Comparison of ENCODE assay signal across 8 cellular contexts in the genomic region with DNA sequence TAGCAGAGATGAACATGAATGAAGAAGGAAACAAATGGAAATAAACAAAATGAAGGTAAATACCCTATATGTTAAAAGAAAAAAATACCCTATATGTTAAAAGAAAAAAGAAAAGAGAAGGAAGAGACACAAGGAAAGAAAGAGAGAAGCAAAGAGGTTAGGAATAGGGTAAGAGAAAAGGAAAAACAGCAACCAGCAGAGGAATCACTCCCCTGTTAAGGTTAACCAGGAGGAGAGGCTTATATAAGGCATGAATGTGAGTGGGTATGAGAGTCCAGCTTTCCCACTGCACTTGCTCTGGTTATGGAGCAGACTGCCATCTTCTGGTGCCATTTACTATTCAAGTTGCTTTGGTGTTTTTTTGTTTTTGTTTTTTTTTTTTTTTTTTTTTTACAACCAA. TPM values are rescaled to one million over a fixed set of nuclear protein-coding genes. Genes with fewer than 3 reads are reported as not detected.
A peak's percentile ranks its signal among the peaks of the same experiment; 100 is the strongest.
DNase-seq lines count a peak whose midpoint lies in the region; ATAC-seq and TF ChIP-seq lines count a peak whose summit lies in the region.

No MANE protein-coding gene starts in this region.

- H3K9me2 ChIP-seq in HCT116 (ENCODE audit: insufficient read depth): no peaks in the 10 kb centered on the region

- RAD21 ChIA-PET in HCT116 (lab: Charles Lee; ENCODE audit: low non-redundant PET in 1 of 2, low total read pairs in 2 of 2, uncharacterized antibody in 2 of 2, unreplicated experiment in 2 of 2): interaction anchor here in 1 of 2 experiments (0.7 kb wide), 1 partner anchor 81 kb away, joined by 4 read pairs; no protein-coding TSS in a partner anchor

- ATAC-seq in HCT116 (no peak), HG03196 (IDR thresholded peaks at IDR 0.05; ENCODE audit: unreplicated experiment) (no peak), HG02610 (IDR thresholded peaks at IDR 0.05; ENCODE audit: unreplicated experiment) (no peak)

- no peaks in the 10 kb centered on the region for H4K20me1 ChIP-seq in HCT116 (ENCODE audit: insufficient read depth)

- peak overlapping the region; percentile 15 for H3K4me3 Mint-ChIP-seq in activated CD4-positive, alpha-beta memory T cell treated with anti-CD3 and anti-CD28 coated beads, Interleukin-2, amount 10 ng/mL, durations not matched to agents 7 days and 5 days

- H3K4me1 Mint-ChIP-seq in activated CD4-positive, alpha-beta memory T cell treated with anti-CD3 and anti-CD28 coated beads, Interleukin-2, amount 10 ng/mL, durations not matched to agents 7 days and 5 days: peaks cover 35% of the 10 kb centered on the region

- TF ChIP-seq RAD21 in HCT116 (IDR thresholded peaks at IDR 0.05; ENCODE audit: low read depth): no peak

- H2AFZ ChIP-seq in HCT116 (ENCODE audit: low read depth, low read length, poor library complexity, severe bottlenecking): no peak overlapping the region

- DNase-seq in HCT116 (ENCODE audit: low read depth, low spot score) (no peak), glomerular visceral epithelial cell (ENCODE audit: extremely low spot score) (peak; percentile 38), testis (peak; percentile 64), HPDE6-E6E7 (ENCODE audit: extremely low spot score) (no peak)
- no peak for DNase-seq in activated CD4-positive, alpha-beta memory T cell treated with anti-CD3 and anti-CD28 coated beads, Interleukin-2, amount 10 ng/mL, durations not matched to agents 7 days and 5 days

- H3K9me3 ChIP-seq in HCT116 (ENCODE audit: control insufficient read depth in 1 of 2, insufficient read depth in 1 of 2, low read depth in 1 of 2, low read length in 2 of 2): no peaks in the 10 kb centered on the region
- H3K9me3 ChIP-seq in testis: no peaks in the 10 kb centered on the region

- TF ChIP-seq CTCF in C4-2B (conservative IDR thresholded peaks at IDR 0.05) (peak; percentile 28), HCT116 (IDR thresholded peaks at IDR 0.05 in 2 of 3, conservative IDR thresholded peaks at IDR 0.05 in 1 of 3; ENCODE audit: borderline replicate concordance in 1 of 3, insufficient read depth in 1 of 3, low read depth in 2 of 3, low read length in 2 of 3) (peak in 2 of 3 experiments; percentile 16 to 50; a peak in 3 of 6 replicates), testis (IDR thresholded peaks at IDR 0.05) (no peak)

- H3K27ac Mint-ChIP-seq in activated CD4-positive, alpha-beta memory T cell treated with anti-CD3 and anti-CD28 coated beads, Interleukin-2, amount 10 ng/mL, durations not matched to agents 7 days and 5 days: no peak overlapping the region

- intact Hi-C loops in HCT116 (cut with micrococcal nuclease): loop anchor here (1.0 to 2.0 kb wide), 2 partner anchors 34 to 179 kb away; no protein-coding TSS in a partner anchor
- intact Hi-C loops in testis (cut with DNase I; ENCODE audit: low total_unique reads): no loop called here

- H3K4me1 ChIP-seq in HCT116 (ENCODE audit: control insufficient read depth in 1 of 2, insufficient read depth in 2 of 2, low read length in 2 of 2) (peaks cover 18 to 41% of the 10 kb centered on the region in 2 experiments), testis (peaks cover 41% of the 10 kb centered on the region)

- no peaks in the 10 kb centered on the region for H3K27me3 ChIP-seq in HCT116 (ENCODE audit: insufficient read depth, low read length)
- no peaks in the 10 kb centered on the region for H3K27me3 ChIP-seq in testis

- CTCF ChIA-PET in HCT116 (lab: Charles Lee): interaction anchor here (0.7 to 4.8 kb wide), 7 partner anchors 12 to 293 kb away, joined by 3 to 27 read pairs (median 3); partner anchors contain the start of genes HOMEZ and PABPN1
- CTCF ChIA-PET in activated CD4-positive, alpha-beta memory T cell treated with anti-CD3 and anti-CD28 coated beads, Interleukin-2, amount 10 ng/mL, durations not matched to agents 7 days and 5 days (lab: Charles Lee): interaction anchor here (0.7 to 9.2 kb wide), 4 partner anchors 12 to 179 kb away, joined by 3 to 78 read pairs (median 22); partner anchors contain the start of genes HOMEZ and PABPN1

- no peak overlapping the region for H3K27ac ChIP-seq in C4-2B
- no peak overlapping the region for H3K27ac ChIP-seq in HCT116 (ENCODE audit: low read depth, low read length)
- peak overlapping the region in 1 of 2 donors; percentile 99 for H3K27ac ChIP-seq in testis

- no peaks in the 10 kb centered on the region for H3K79me2 ChIP-seq in HCT116 (ENCODE audit: insufficient read depth, low read length)

- H3K36me3 Mint-ChIP-seq in activated CD4-positive, alpha-beta memory T cell treated with anti-CD3 and anti-CD28 coated beads, Interleukin-2, amount 10 ng/mL, durations not matched to agents 7 days and 5 days (ENCODE audit: low read depth): peaks cover 37% of the 10 kb centered on the region

- H3K4me3 ChIP-seq in HCT116 (replicated peaks in 1 of 2; ENCODE audit: low read depth in 1 of 2, low read length in 2 of 2) (no peak overlapping the region), testis (no peak overlapping the region)

- no TSS peak for BruUV-seq in HCT116 (replicated peaks; lab: Mats Ljungman, UMichigan)

- TF ChIP-seq POLR2A in HCT116 (IDR thresholded peaks at IDR 0.05; ENCODE audit: borderline replicate concordance, extremely low read depth, insufficient read depth, insufficient read length) (no peak), testis (IDR thresholded peaks at IDR 0.05) (no peak)

- POLR2A ChIA-PET in HCT116 (lab: Charles Lee): no interaction called here
- POLR2A ChIA-PET in activated CD4-positive, alpha-beta memory T cell treated with anti-CD3 and anti-CD28 coated beads, Interleukin-2, amount 10 ng/mL, durations not matched to agents 7 days and 5 days (lab: Charles Lee): interaction anchor here (0.7 to 14.2 kb wide), 3 partner anchors 13 to 205 kb away, joined by 3 to 282 read pairs (median 62); partner anchors contain the start of genes ACIN1, C14orf119, HOMEZ and PABPN1

- H3K4me2 ChIP-seq in HCT116 (ENCODE audit: low read length): no peak overlapping the region; the same call in 1 of the 2 replicates

- peaks cover 2% of the 10 kb centered on the region for H3K27me3 Mint-ChIP-seq in activated CD4-positive, alpha-beta memory T cell treated with anti-CD3 and anti-CD28 coated beads, Interleukin-2, amount 10 ng/mL, durations not matched to agents 7 days and 5 days

- H3K9me3 Mint-ChIP-seq in activated CD4-positive, alpha-beta memory T cell treated with anti-CD3 and anti-CD28 coated beads, Interleukin-2, amount 10 ng/mL, durations not matched to agents 7 days and 5 days: no peaks in the 10 kb centered on the region

- no peak overlapping the region for H3K9ac ChIP-seq in HCT116 (ENCODE audit: low read length)

- H3K36me3 ChIP-seq in HCT116 (ENCODE audit: control insufficient read depth in 1 of 2, insufficient read depth in 2 of 2, low read length in 2 of 2) (no peaks in the 10 kb centered on the region), testis (ENCODE audit: low read depth, missing control alignments) (no peaks in the 10 kb centered on the region)

TF ChIP-seq in HCT116, 20 proteins besides CTCF, POLR2A, EP300 and RAD21 (continues in another document):
- TF ChIP-seq ZFX (IDR thresholded peaks at IDR 0.05) (no peak), FOSL1 (IDR thresholded peaks at IDR 0.05; ENCODE audit: low read depth) (no peak), EGR1 (IDR thresholded peaks at IDR 0.05; ENCODE audit: low read depth) (no peak), ZBTB33 (IDR thresholded peaks at IDR 0.05; ENCODE audit: extremely low read depth, insufficient replicate concordance, low read length) (no peak), CBX3 (IDR thresholded peaks at IDR 0.05; ENCODE audit: low read depth) (no peak)

RNA-seq across cellular contexts. Expression of gene PPP1R3E, which starts 3.1 kb away (rescaled TPM):
- total RNA-seq in HCT116 (2021; ENCODE audit: unreplicated experiment) (5.6 TPM), testis (10 to 100 TPM; 30.4 to 43.5 TPM)
- polyA plus RNA-seq in HCT116 (2012): 2.6 and 4.2 TPM in 2 replicates
- total RNA-seq in activated CD4-positive, alpha-beta memory T cell treated with anti-CD3 and anti-CD28 coated beads, Interleukin-2, amount 10 ng/mL, durations not matched to agents 7 days and 5 days: 10 to 100 TPM; 29.7 to 34.4 TPM
- 39.2 TPM for polyA plus RNA-seq in testis (ENCODE audit: insufficient read depth, low read depth, low replicate concordance)

RNA-seq across cellular contexts. Expression of gene BCL2L2, which starts 7.1 kb away (rescaled TPM):
- 25.5 TPM for total RNA-seq in HCT116 (2021; ENCODE audit: unreplicated experiment)
- 32.9 and 34.4 TPM in 2 replicates for polyA plus RNA-seq in HCT116 (2012)
- total RNA-seq in activated CD4-positive, alpha-beta memory T cell treated with anti-CD3 and anti-CD28 coated beads, Interleukin-2, amount 10 ng/mL, durations not matched to agents 7 days and 5 days: 1 to 10 TPM; 2.1 to 4.1 TPM
- total RNA-seq in testis: 10 to 100 TPM; 78.0 to 85.1 TPM
- polyA plus RNA-seq in testis (ENCODE audit: insufficient read depth, low read depth, low replicate concordance): 46.8 TPM

RNA-seq across cellular contexts. Expression of gene HOMEZ, which starts 13.6 kb away (rescaled TPM):
- total RNA-seq in HCT116 (2021; ENCODE audit: unreplicated experiment): 18.2 TPM
- 12.5 and 15.7 TPM in 2 replicates for polyA plus RNA-seq in HCT116 (2012)
- total RNA-seq in activated CD4-positive, alpha-beta memory T cell treated with anti-CD3 and anti-CD28 coated beads, Interleukin-2, amount 10 ng/mL, durations not matched to agents 7 days and 5 days: 10 to 100 TPM; 11.7 to 11.9 TPM
- total RNA-seq in testis: 10 to 100 TPM; 31.7 to 37.7 TPM
- polyA plus RNA-seq in testis (ENCODE audit: insufficient read depth, low read depth, low replicate concordance): 71.6 TPM

RNA-seq across cellular contexts. Expression of gene PABPN1, which starts 21.7 kb away (rescaled TPM):
- total RNA-seq in HCT116 (2021; ENCODE audit: unreplicated experiment): 184 TPM
- polyA plus RNA-seq in HCT116 (2012): 131 and 143 TPM in 2 replicates
- 100 to 1,000 TPM; 194 to 198 TPM for total RNA-seq in activated CD4-positive, alpha-beta memory T cell treated with anti-CD3 and anti-CD28 coated beads, Interleukin-2, amount 10 ng/mL, durations not matched to agents 7 days and 5 days
- 100 to 1,000 TPM; 194 TPM for total RNA-seq in testis
- 222 TPM for polyA plus RNA-seq in testis (ENCODE audit: insufficient read depth, low read depth, low replicate concordance)

RNA-seq across cellular contexts. Expression of gene SLC22A17, which starts 53.1 kb away (rescaled TPM):
- total RNA-seq in HCT116 (2021; ENCODE audit: unreplicated experiment) (5.9 TPM), testis (10 to 100 TPM; 56.6 to 93.8 TPM)
- 7.0 and 8.6 TPM in 2 replicates for polyA plus RNA-seq in HCT116 (2012)
- total RNA-seq in activated CD4-positive, alpha-beta memory T cell treated with anti-CD3 and anti-CD28 coated beads, Interleukin-2, amount 10 ng/mL, durations not matched to agents 7 days and 5 days: 1 to 10 TPM; 2.0 TPM
- polyA plus RNA-seq in testis (ENCODE audit: insufficient read depth, low read depth, low replicate concordance): 37.3 TPM

Comparison
In these comparisons a context has a peak if more than half of its experiments do, and no peak if none do; other contexts are left out.
1. CTCF ChIP-seq: peak in C4-2B (single experiment) and HCT116 (2 of 3); none in testis (0 of 3).
2. DNase-seq: peak in glomerular visceral epithelial cell (single experiment) and testis (single experiment); none in HCT116 (single experiment), activated CD4-positive, alpha-beta memory T cell treated with anti-CD3 and anti-CD28 coated beads, Interleukin-2, amount 10 ng/mL, durations not matched to agents 7 days and 5 days (single experiment) and HPDE6-E6E7 (single experiment).